Comparison of ENCODE assay signal across 19 cellular contexts in the genomic region with DNA sequence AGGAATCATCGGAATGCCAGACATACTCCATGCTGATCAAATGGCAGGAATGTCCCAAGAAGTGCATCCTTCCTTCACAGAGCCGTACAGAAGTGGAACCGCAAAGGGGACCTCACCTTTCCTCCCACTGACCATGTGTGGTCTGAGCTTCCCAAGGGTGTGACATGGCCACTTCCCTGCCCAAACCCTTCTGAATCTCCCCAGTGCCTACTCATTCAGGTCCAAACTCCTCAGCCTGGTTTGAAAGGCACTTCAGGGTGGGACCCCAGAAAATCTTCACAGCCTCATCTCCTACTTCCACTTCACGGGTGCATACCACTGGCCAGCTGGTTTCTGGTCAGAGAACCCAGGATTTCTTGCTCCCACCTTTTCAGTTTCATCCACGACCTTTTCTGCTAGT. TPM values are rescaled to one million over a fixed set of nuclear protein-coding genes. Genes with fewer than 3 reads are reported as not detected.
A peak's percentile ranks its signal among the peaks of the same experiment; 100 is the strongest.
DNase-seq lines count a peak whose midpoint lies in the region; ATAC-seq and TF ChIP-seq lines count a peak whose summit lies in the region.
"Had no signal": no experiment of that assay in that cellular context is flagged by ENCODE, and none has a peak within 500 bp of the region (broad histone marks: within the 10 kb centered on the region; RNA-seq: fewer than 3 reads in every experiment).

No MANE protein-coding gene starts in this region.

- H3K79me2 ChIP-seq in DND-41 (ENCODE audit: insufficient read depth, low read length), result no peaks in the 10 kb centered on the region
- no peaks in the 10 kb centered on the region for H3K79me2 ChIP-seq in osteoblast (ENCODE audit: insufficient read depth, low read length)

- H3K27ac ChIP-seq in BLaER1 (peak overlapping the region; percentile 79), DND-41 (ENCODE audit: low read length) (peak overlapping the region; percentile 69; the same call in 1 of the 2 replicates), coronary artery (no peak overlapping the region), osteoblast (ENCODE audit: low read depth, low read length) (no peak overlapping the region)

- no peak for ATAC-seq in DND-41 (ENCODE audit: insufficient read depth, low read depth)
- no peak for ATAC-seq in GM18873 (IDR thresholded peaks at IDR 0.05; ENCODE audit: low FRiP score, unreplicated experiment)
- ATAC-seq: Panc1 had no signal

- peaks cover 53% of the 10 kb centered on the region for H3K4me1 ChIP-seq in BLaER1
- H3K4me1 ChIP-seq in DND-41 (ENCODE audit: insufficient read depth, low read length), result peaks cover 33% of the 10 kb centered on the region
- peaks cover 10% of the 10 kb centered on the region for H3K4me1 ChIP-seq in osteoblast (ENCODE audit: insufficient read depth, low read length)

- no peak for DNase-seq in DND-41
- peak; percentile 52 for DNase-seq in coronary artery (ENCODE audit: low spot score)
- peak; percentile 52 for DNase-seq in osteoblast (ENCODE audit: insufficient read length, low spot score, missing footprints)
- no peak for DNase-seq in DMS114 treated with DMSO at 0.1 percent for 48 hours (lab: John Stamatoyannopoulos, UW; ENCODE audit: unreplicated experiment)
- DNase-seq in DMS 273 treated with DMSO at 0.1 percent for 48 hours (lab: John Stamatoyannopoulos, UW), result no peak
- no peak for DNase-seq in NCI-H510A treated with DMSO at 0.1 percent for 48 hours (lab: John Stamatoyannopoulos, UW)
- DNase-seq: ACHN; AML-193; CD4-positive, CD25-positive, alpha-beta regulatory T cell; HCEC 1CT; KG1; MG63; NCI-H1092; NCI-H146; NCI-H2081; NCI-H510A had no signal

- no peaks in the 10 kb centered on the region for H4K20me1 ChIP-seq in BLaER1
- H4K20me1 ChIP-seq in DND-41 (ENCODE audit: insufficient read depth, low read length), result no peaks in the 10 kb centered on the region
- H4K20me1 ChIP-seq in osteoblast (ENCODE audit: insufficient read depth, low read length), result no peaks in the 10 kb centered on the region

- H3K4me3 ChIP-seq in BLaER1, result no peak overlapping the region
- no peak overlapping the region for H3K4me3 ChIP-seq in DND-41 (ENCODE audit: low read depth in 1 of 2, low read length in 2 of 2)
- no peak overlapping the region for H3K4me3 ChIP-seq in coronary artery
- no peak overlapping the region for H3K4me3 ChIP-seq in osteoblast (ENCODE audit: insufficient read depth, low read length)
- H3K4me3 ChIP-seq: MG63 had no signal

- H3K9me3 ChIP-seq in BLaER1 (peaks cover 14% of the 10 kb centered on the region), DND-41 (ENCODE audit: insufficient read depth, low read length, severe bottlenecking) (no peaks in the 10 kb centered on the region), osteoblast (ENCODE audit: low read depth, low read length) (no peaks in the 10 kb centered on the region)
- H3K9me3 ChIP-seq: MG63 had no signal

- no peak for TF ChIP-seq CTCF in DND-41 (IDR thresholded peaks at IDR 0.05; ENCODE audit: borderline replicate concordance, extremely low read depth, low read length, poor library complexity, severe bottlenecking)
- TF ChIP-seq CTCF in coronary artery (IDR thresholded peaks at IDR 0.05), result no peak
- TF ChIP-seq CTCF in osteoblast (IDR thresholded peaks at IDR 0.05; ENCODE audit: extremely low read depth, low read depth, low read length), result no peak

- H2AFZ ChIP-seq in DND-41 (ENCODE audit: low read depth, low read length), result no peak overlapping the region
- no peak overlapping the region for H2AFZ ChIP-seq in osteoblast (ENCODE audit: low read length)

- peak overlapping the region; percentile 75; the same call in 1 of the 2 replicates for H3K4me2 ChIP-seq in BLaER1
- no peak overlapping the region for H3K4me2 ChIP-seq in DND-41 (ENCODE audit: insufficient read depth, low read length)
- no peak overlapping the region for H3K4me2 ChIP-seq in osteoblast (ENCODE audit: insufficient read depth, low read length)

- H3K9ac ChIP-seq in BLaER1 (no peak overlapping the region), DND-41 (ENCODE audit: low read depth, low read length) (no peak overlapping the region; the same call in 1 of the 2 replicates)

- H3K27me3 ChIP-seq in BLaER1 (no peaks in the 10 kb centered on the region), DND-41 (ENCODE audit: insufficient read depth, low read length, poor library complexity) (no peaks in the 10 kb centered on the region), osteoblast (ENCODE audit: insufficient read depth, low read length) (no peaks in the 10 kb centered on the region)
- H3K27me3 ChIP-seq: MG63 had no signal

- no peaks in the 10 kb centered on the region for H3K36me3 ChIP-seq in BLaER1
- H3K36me3 ChIP-seq in DND-41 (ENCODE audit: insufficient read depth, low read length), result no peaks in the 10 kb centered on the region
- H3K36me3 ChIP-seq in osteoblast (ENCODE audit: insufficient read depth, low read length), result no peaks in the 10 kb centered on the region
- H3K36me3 ChIP-seq: MG63 had no signal

RNA-seq across cellular contexts. Expression of a gene that starts 22.8 kb away (rescaled TPM):
- not detected in 2 replicates for total RNA-seq in osteoblast
- total RNA-seq: CD4-positive, CD25-positive, alpha-beta regulatory T cell had no signal

RNA-seq across cellular contexts. Expression of a gene that starts 25.7 kb away (rescaled TPM):
- 2.9 and 4.0 TPM in 2 replicates for total RNA-seq in osteoblast

RNA-seq across cellular contexts. Expression of a gene that starts 44.7 kb away (rescaled TPM):
- total RNA-seq in osteoblast, result 43.6 and 87.6 TPM in 2 replicates

Comparison
In these comparisons a context has a peak if more than half of its experiments do, and no peak if none do; other contexts are left out.
1. H3K27ac ChIP-seq: peak in BLaER1 (single experiment) and DND-41 (single experiment); none in coronary artery (0 of 2) and osteoblast (single experiment).
2. DNase-seq: peak in coronary artery (single experiment) and osteoblast (single experiment); none in DND-41 (single experiment), DMS114 treated with DMSO at 0.1 percent for 48 hours (single experiment), DMS 273 treated with DMSO at 0.1 percent for 48 hours (single experiment) and NCI-H510A treated with DMSO at 0.1 percent for 48 hours (single experiment).